In genomic region chr6:42938987-42939809, GRCh38 we compare ENCODE assay signal across 1 cellular context.
A peak's percentile ranks its signal among the peaks of the same experiment; 100 is the strongest.
TF ChIP-seq lines count a peak whose summit lies in the region.

No MANE protein-coding gene starts in this region.

TF ChIP-seq in HepG2, 621 proteins besides CTCF, POLR2A, EP300 and RAD21 (continued from another document and continues in another):
- TF ChIP-seq TEF (CRISPR knock-in tag; IDR thresholded peaks at IDR 0.05) (no peak), BRF2 (CRISPR knock-in tag; IDR thresholded peaks at IDR 0.05) (peak; percentile 96), RFX5 (IDR thresholded peaks at IDR 0.05; ENCODE audit: low read depth, low read length) (no peak), BATF2 (CRISPR knock-in tag; IDR thresholded peaks at IDR 0.05) (peak; percentile 67; the same call in 1 of the 2 replicates), ZNF557 (CRISPR knock-in tag; IDR thresholded peaks at IDR 0.05) (0 out of 2 replicates have a peak, but pooled peaks have one; percentile 74), EZH2 (conservative IDR thresholded peaks at IDR 0.05; ENCODE audit: low read depth, low read length) (no peak), SNAI1 (CRISPR knock-in tag; IDR thresholded peaks at IDR 0.05; ENCODE audit: borderline replicate concordance) (no peak), ARNT2 (CRISPR knock-in tag; IDR thresholded peaks at IDR 0.05; ENCODE audit: low read depth) (no peak; the same call in 1 of the 2 replicates), ZNF407 (CRISPR knock-in tag; IDR thresholded peaks at IDR 0.05; ENCODE audit: not compliant biosample characterization) (peak; percentile 42), ZNF501 (CRISPR knock-in tag; IDR thresholded peaks at IDR 0.05) (peak; percentile 52), ZNF44 (CRISPR knock-in tag; IDR thresholded peaks at IDR 0.05) (no peak), ARNT (IDR thresholded peaks at IDR 0.05) (no peak), ZNF597 (CRISPR knock-in tag; IDR thresholded peaks at IDR 0.05) (no peak), CHD2 (IDR thresholded peaks at IDR 0.05; ENCODE audit: low read depth, low read length) (no peak), SMC3 (IDR thresholded peaks at IDR 0.05; ENCODE audit: low read length) (peak; percentile 39; the same call in 1 of the 2 replicates), MATR3 (CRISPR knock-in tag; IDR thresholded peaks at IDR 0.05) (no peak), RFXAP (CRISPR knock-in tag; IDR thresholded peaks at IDR 0.05; ENCODE audit: borderline replicate concordance) (peak; percentile 73), ZSCAN30 (CRISPR knock-in tag; IDR thresholded peaks at IDR 0.05) (no peak), FOXO4 (CRISPR knock-in tag; conservative IDR thresholded peaks at IDR 0.05) (0 out of 2 replicates have a peak, but pooled peaks have one; percentile 87), SP4 (CRISPR knock-in tag; IDR thresholded peaks at IDR 0.05) (peak; percentile 93), ZNF546 (CRISPR knock-in tag; conservative IDR thresholded peaks at IDR 0.05) (no peak; the same call in 1 of the 2 replicates), ZNF354B (CRISPR knock-in tag; IDR thresholded peaks at IDR 0.05) (no peak), TAF15 (IDR thresholded peaks at IDR 0.05; ENCODE audit: low read depth, low read length, poor library complexity, severe bottlenecking) (no peak), GPBP1L1 (CRISPR knock-in tag; IDR thresholded peaks at IDR 0.05) (no peak), ZNF383 (CRISPR knock-in tag; IDR thresholded peaks at IDR 0.05; ENCODE audit: borderline replicate concordance) (no peak), ZBTB8A (CRISPR knock-in tag; IDR thresholded peaks at IDR 0.05; ENCODE audit: borderline replicate concordance, low read depth) (no peak; the same call in 1 of the 2 replicates), IRF1 (CRISPR knock-in tag; IDR thresholded peaks at IDR 0.05; ENCODE audit: low read depth) (peak; percentile 63; the same call in 1 of the 2 replicates), HIC2 (CRISPR knock-in tag; IDR thresholded peaks at IDR 0.05; ENCODE audit: low read depth) (peak; percentile 89; the same call in 1 of the 2 replicates), TMF1 (CRISPR knock-in tag; IDR thresholded peaks at IDR 0.05; ENCODE audit: low read depth) (no peak), AKNA (CRISPR knock-in tag; IDR thresholded peaks at IDR 0.05; ENCODE audit: borderline replicate concordance) (no peak), ZFP1 (CRISPR knock-in tag; IDR thresholded peaks at IDR 0.05) (peak; percentile 79), MLLT10 (CRISPR knock-in tag; IDR thresholded peaks at IDR 0.05) (no peak), REXO4 (CRISPR knock-in tag; IDR thresholded peaks at IDR 0.05; ENCODE audit: borderline replicate concordance) (no peak), EEA1 (CRISPR knock-in tag; IDR thresholded peaks at IDR 0.05; ENCODE audit: borderline replicate concordance) (0 out of 2 replicates have a peak, but pooled peaks have one; percentile 54), ZNF547 (CRISPR knock-in tag; IDR thresholded peaks at IDR 0.05) (0 out of 2 replicates have a peak, but pooled peaks have one; percentile 35)
